In genomic region chr2:190352668-190353536, GRCh38 we compare ENCODE assay signal across 8 cellular contexts. TPM values are rescaled to one million over a fixed set of nuclear protein-coding genes. Genes with fewer than 3 reads are reported as not detected.
A peak's percentile ranks its signal among the peaks of the same experiment; 100 is the strongest.
DNase-seq lines count a peak whose midpoint lies in the region; ATAC-seq, FAIRE-seq and TF ChIP-seq lines count a peak whose summit lies in the region.

No MANE protein-coding gene starts in this region.

- 57 to 63% (median 61%) methylated on average over 8 of the region's 8 CpGs for WGBS in adrenal gland, 4 donors

- DNase-seq in NCI-H146 (lab: John Stamatoyannopoulos, UW) (peak; percentile 91), adrenal gland (peak in 2 of 7 donors; percentile 36 to 69), immature natural killer cell (no peak), EL (no peak), RKO (ENCODE audit: low spot score) (no peak), frontal cortex (ENCODE audit: low spot score in 2 of 2) (no peak)

- H3K4me3 Mint-ChIP-seq in immature natural killer cell = peak overlapping the region in 1 of 5 donors; percentile 27

- H3K27me3 ChIP-seq in adrenal gland = no peaks in the 10 kb centered on the region

- H3K4me1 ChIP-seq in adrenal gland (replicated peaks in 1 of 2) = peaks cover 31 to 51% of the 10 kb centered on the region in 2 donors

- FAIRE-seq in frontal cortex (lab: Jason Lieb, UNC) = no peak

- intact Hi-C loops in adrenal gland (cut with DNase I) = no loop called here

- no peaks in the 10 kb centered on the region for H3K9me3 ChIP-seq in adrenal gland (replicated peaks in 1 of 3)

- H3K36me3 Mint-ChIP-seq in immature natural killer cell = peaks cover 3 to 10% (median 10%) of the 10 kb centered on the region in 3 donors

- no peak for TF ChIP-seq POLR2A in adrenal gland (IDR thresholded peaks at IDR 0.05)

- peak overlapping the region in 4 of 5 donors; percentile 48 to 60 (median 58) for H3K27ac ChIP-seq in adrenal gland
- H3K27ac ChIP-seq in skin epidermis = peak overlapping the region in 18 of 21 experiments; percentile 2 to 78 (median 54)

- H3K36me3 ChIP-seq in adrenal gland (replicated peaks in 1 of 2) = no peaks in the 10 kb centered on the region

- no peaks in the 10 kb centered on the region for H3K9me3 Mint-ChIP-seq in immature natural killer cell

- no peak for ATAC-seq in GM21576 (IDR thresholded peaks at IDR 0.05; ENCODE audit: unreplicated experiment)

- H3K27ac Mint-ChIP-seq in immature natural killer cell = peak overlapping the region; percentile 3 to 77 (median 65)

- no peak for TF ChIP-seq CTCF in adrenal gland (IDR thresholded peaks at IDR 0.05)

- peaks cover 13 to 27% of the 10 kb centered on the region in 2 donors for H3K4me1 Mint-ChIP-seq in immature natural killer cell

- peaks cover 0 to 4% (median 0%) of the 10 kb centered on the region in 3 donors for H3K27me3 Mint-ChIP-seq in immature natural killer cell (ENCODE audit: low read depth in 3 of 3)

- H3K4me3 ChIP-seq in adrenal gland (no peak overlapping the region), skin epidermis (no peak overlapping the region)

RNA-seq across cellular contexts. Expression of gene INPP1, which starts 9.5 kb away (rescaled TPM):
- total RNA-seq in adrenal gland = 10 to 100 TPM; 18.8 to 65.0 (median 43.2) TPM
- 10 to 100 TPM; 62.0 to 74.1 (median 65.3) TPM for polyA plus RNA-seq in adrenal gland
- polyA plus RNA-seq in immature natural killer cell = 10 to 100 TPM in 2 of 3 donors, 1 to 10 TPM in 1; 7.6 to 19.3 (median 13.4) TPM
- total RNA-seq in frontal cortex = 11.0 TPM

RNA-seq across cellular contexts. Expression of gene HIBCH, which starts 33.3 kb away (rescaled TPM):
- total RNA-seq in adrenal gland (100 to 1,000 TPM in 2 of 8 donors, 10 to 100 TPM in 6; 35.1 to 174 (median 66.4) TPM), frontal cortex (11.0 TPM)
- polyA plus RNA-seq in adrenal gland (100 to 1,000 TPM in 1 of 3 donors, 10 to 100 TPM in 2; 18.2 to 116 (median 29.2) TPM), immature natural killer cell (10 to 100 TPM; 15.2 to 26.8 (median 21.4) TPM)

RNA-seq across cellular contexts. Expression of gene MFSD6, which starts 55.3 kb away (rescaled TPM):
- total RNA-seq in adrenal gland = 100 to 1,000 TPM in 6 of 8 donors, 10 to 100 TPM in 2; 39.0 to 253 (median 161) TPM
- 10 to 100 TPM; 23.2 to 50.7 (median 29.0) TPM for polyA plus RNA-seq in adrenal gland
- polyA plus RNA-seq in immature natural killer cell = 10 to 100 TPM in 1 of 3 donors, 1 to 10 TPM in 2; 7.3 to 35.1 (median 8.5) TPM
- total RNA-seq in frontal cortex = 35.5 TPM
